8 cellular contexts compared by ENCODE assay signal in the genomic region with DNA sequence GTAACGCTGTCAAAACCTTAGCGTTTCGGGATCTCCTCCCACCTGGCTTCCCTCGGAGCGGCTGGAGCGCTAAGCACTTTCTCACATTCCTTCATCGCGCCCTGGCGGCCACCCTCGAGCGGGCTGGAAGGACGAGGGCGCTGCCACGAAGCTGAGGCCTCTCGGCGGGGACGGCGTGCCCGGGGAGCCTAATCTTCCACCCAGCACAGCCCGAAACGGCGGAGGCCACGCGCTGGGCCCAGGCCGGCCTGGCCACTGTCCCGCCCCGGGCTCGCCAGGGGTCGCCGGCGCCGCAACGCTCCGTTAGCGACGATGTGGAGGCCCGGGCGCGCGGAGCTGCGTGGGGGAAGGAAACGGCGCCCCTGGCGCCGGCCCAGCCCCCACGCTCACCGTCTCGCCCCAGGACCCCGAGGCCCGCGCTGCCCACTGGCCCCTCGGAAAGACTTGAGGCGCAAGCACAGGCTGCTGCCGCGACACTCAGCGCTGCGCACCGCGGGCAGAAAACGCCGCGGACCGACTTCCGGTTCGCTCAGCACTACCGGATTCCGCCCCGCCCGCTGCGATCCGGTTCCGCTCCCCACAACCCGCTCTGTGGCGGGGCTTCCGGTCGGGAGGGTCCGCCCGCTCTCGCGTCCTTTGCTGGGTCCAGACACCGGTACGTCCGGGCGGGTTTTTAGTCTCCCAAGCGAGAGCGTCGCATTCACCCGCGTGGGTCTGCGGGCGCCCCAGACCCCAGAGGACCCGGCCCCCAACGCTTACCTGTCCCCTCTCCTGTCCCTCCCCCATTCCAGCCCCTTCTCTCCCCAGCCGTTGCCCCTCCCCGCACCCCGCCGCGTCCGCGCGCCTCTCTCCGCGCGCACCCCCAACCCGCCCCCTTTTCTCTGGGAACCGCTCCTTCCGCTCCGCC. TPM values are rescaled to one million over a fixed set of nuclear protein-coding genes. Genes with fewer than 3 reads are reported as not detected.
A peak's percentile ranks its signal among the peaks of the same experiment; 100 is the strongest.
DNase-seq lines count a peak whose midpoint lies in the region; ATAC-seq and TF ChIP-seq lines count a peak whose summit lies in the region.

A gene with protein sequence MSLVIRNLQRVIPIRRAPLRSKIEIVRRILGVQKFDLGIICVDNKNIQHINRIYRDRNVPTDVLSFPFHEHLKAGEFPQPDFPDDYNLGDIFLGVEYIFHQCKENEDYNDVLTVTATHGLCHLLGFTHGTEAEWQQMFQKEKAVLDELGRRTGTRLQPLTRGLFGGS (plus strand): TSS at position 582 of the 907 bp plus-strand sequence. CDS start 572 bp downstream, outside the sequence.

- H3K27ac Mint-ChIP-seq in GM23338: peak within 1 kb of the TSS; percentile 95
- H3K27ac Mint-ChIP-seq in activated T-helper 2 cell treated with anti-CD3 and anti-CD28 coated beads, Interferon-gamma antibody, Interleukin-2, Interleukin-4, amounts not matched to agents 10 μg/mL and 5 μg/mL and 100 μg/mL, durations not matched to agents 14 hours and 24 hours and 36 hours: peak within 1 kb of the TSS; percentile 99
- peak within 1 kb of the TSS; percentile 91 for H3K27ac Mint-ChIP-seq in natural killer cell treated with Interleukin-12 subunit alpha and Interleukin-12 subunit beta and Interleukin-15 and Interleukin-18, amount 100 ng/mL, for 72 hours

- H2AFZ ChIP-seq in GM23338: peak within 1 kb of the TSS; percentile 80

- peaks cover 8% of the 10 kb centered on the region for H3K27me3 Mint-ChIP-seq in GM23338 (ENCODE audit: insufficient read depth, low read depth, poor library complexity)
- no peaks in the 10 kb centered on the region for H3K27me3 Mint-ChIP-seq in activated T-helper 2 cell treated with anti-CD3 and anti-CD28 coated beads, Interferon-gamma antibody, Interleukin-2, Interleukin-4, amounts not matched to agents 10 μg/mL and 5 μg/mL and 100 μg/mL, durations not matched to agents 14 hours and 24 hours and 36 hours (ENCODE audit: low read depth)
- no peaks in the 10 kb centered on the region for H3K27me3 Mint-ChIP-seq in natural killer cell treated with Interleukin-12 subunit alpha and Interleukin-12 subunit beta and Interleukin-15 and Interleukin-18, amount 100 ng/mL, for 72 hours

- TF ChIP-seq CTCF in GM23338 (conservative IDR thresholded peaks at IDR 0.05; ENCODE audit: low read depth in 2 of 2) (peak; percentile 17 to 28; a peak in 3 of 4 replicates), LNCAP (IDR thresholded peaks at IDR 0.05) (peak; percentile 30; the same call in 1 of the 2 replicates), RWPE1 (conservative IDR thresholded peaks at IDR 0.05; ENCODE audit: low read depth) (peak; percentile 35)

- H3K4me2 ChIP-seq in GM23338: peak within 1 kb of the TSS; percentile 91

- peaks cover 43% of the 10 kb centered on the region for H3K4me1 Mint-ChIP-seq in GM23338
- H3K4me1 Mint-ChIP-seq in activated T-helper 2 cell treated with anti-CD3 and anti-CD28 coated beads, Interferon-gamma antibody, Interleukin-2, Interleukin-4, amounts not matched to agents 10 μg/mL and 5 μg/mL and 100 μg/mL, durations not matched to agents 14 hours and 24 hours and 36 hours (ENCODE audit: low read depth): peaks cover 41% of the 10 kb centered on the region
- peaks cover 30 to 48% of the 10 kb centered on the region in 2 donors for H3K4me1 Mint-ChIP-seq in natural killer cell treated with Interleukin-12 subunit alpha and Interleukin-12 subunit beta and Interleukin-15 and Interleukin-18, amount 100 ng/mL, for 72 hours (ENCODE audit: low read depth in 2 of 2)

- POLR2A ChIA-PET in RWPE1 (lab: Yijun Ruan, JAX; ENCODE audit: low non-redundant PET): interaction anchor here (1.0 kb wide), 1 partner anchor 143 kb away, joined by 4 read pairs; no protein-coding TSS in a partner anchor

- peak within 1 kb of the TSS; percentile 91 for H3K4me3 Mint-ChIP-seq in GM23338
- peak within 1 kb of the TSS; percentile 98 for H3K4me3 Mint-ChIP-seq in activated T-helper 2 cell treated with anti-CD3 and anti-CD28 coated beads, Interferon-gamma antibody, Interleukin-2, Interleukin-4, amounts not matched to agents 10 μg/mL and 5 μg/mL and 100 μg/mL, durations not matched to agents 14 hours and 24 hours and 36 hours (ENCODE audit: low read depth)
- peak within 1 kb of the TSS; percentile 97 for H3K4me3 Mint-ChIP-seq in natural killer cell treated with Interleukin-12 subunit alpha and Interleukin-12 subunit beta and Interleukin-15 and Interleukin-18, amount 100 ng/mL, for 72 hours

- peaks cover 38% of the 10 kb centered on the region for H4K20me1 ChIP-seq in GM23338 (replicated peaks; ENCODE audit: insufficient read depth)

- no peaks in the 10 kb centered on the region for H3K27me3 ChIP-seq in GM23338 (ENCODE audit: insufficient read depth)

- peaks cover 37% of the 10 kb centered on the region for H3K36me3 Mint-ChIP-seq in GM23338 (ENCODE audit: low read depth)
- H3K36me3 Mint-ChIP-seq in activated T-helper 2 cell treated with anti-CD3 and anti-CD28 coated beads, Interferon-gamma antibody, Interleukin-2, Interleukin-4, amounts not matched to agents 10 μg/mL and 5 μg/mL and 100 μg/mL, durations not matched to agents 14 hours and 24 hours and 36 hours (ENCODE audit: low read depth): peaks cover 56% of the 10 kb centered on the region
- H3K36me3 Mint-ChIP-seq in natural killer cell treated with Interleukin-12 subunit alpha and Interleukin-12 subunit beta and Interleukin-15 and Interleukin-18, amount 100 ng/mL, for 72 hours: peaks cover 11% of the 10 kb centered on the region

- H3K9me2 ChIP-seq in GM23338 (ENCODE audit: insufficient read depth): no peaks in the 10 kb centered on the region

- peaks cover 30% of the 10 kb centered on the region for H3F3A ChIP-seq in GM23338 (replicated peaks; ENCODE audit: low read depth)

- no peaks in the 10 kb centered on the region for H3K9me3 Mint-ChIP-seq in GM23338
- H3K9me3 Mint-ChIP-seq in activated T-helper 2 cell treated with anti-CD3 and anti-CD28 coated beads, Interferon-gamma antibody, Interleukin-2, Interleukin-4, amounts not matched to agents 10 μg/mL and 5 μg/mL and 100 μg/mL, durations not matched to agents 14 hours and 24 hours and 36 hours: no peaks in the 10 kb centered on the region
- no peaks in the 10 kb centered on the region for H3K9me3 Mint-ChIP-seq in natural killer cell treated with Interleukin-12 subunit alpha and Interleukin-12 subunit beta and Interleukin-15 and Interleukin-18, amount 100 ng/mL, for 72 hours

- DNase-seq in EL (peak; percentile 92), GM23338 (ENCODE audit: low spot score) (peak; percentile 96), RWPE1 (ENCODE audit: low spot score) (peak; percentile 92), fibroblast of peridontal ligament (ENCODE audit: extremely low read depth) (peak; percentile 88)
- DNase-seq in activated T-helper 2 cell treated with anti-CD3 and anti-CD28 coated beads, Interferon-gamma antibody, Interleukin-2, Interleukin-4, amounts not matched to agents 10 μg/mL and 5 μg/mL and 100 μg/mL, durations not matched to agents 14 hours and 24 hours and 36 hours (ENCODE audit: low spot score): peak; percentile 85
- DNase-seq in natural killer cell treated with Interleukin-12 subunit alpha and Interleukin-12 subunit beta and Interleukin-15 and Interleukin-18, amount 100 ng/mL, for 72 hours (ENCODE audit: low spot score): peak; percentile 93
- peak; percentile 86 for DNase-seq in stimulated activated naive CD4-positive, alpha-beta T cell treated with Interleukin-2 at 50 U/mL for 16 hours (lab: John Stamatoyannopoulos, UW)

- ATAC-seq in GM23338: peak; percentile 88
- ATAC-seq in natural killer cell treated with Interleukin-12 subunit alpha and Interleukin-12 subunit beta and Interleukin-15 and Interleukin-18, amount 100 ng/mL, for 72 hours: peak; percentile 96

- intact Hi-C loops in activated T-helper 2 cell treated with anti-CD3 and anti-CD28 coated beads, Interferon-gamma antibody, Interleukin-2, Interleukin-4, amounts not matched to agents 10 μg/mL and 5 μg/mL and 100 μg/mL, durations not matched to agents 14 hours and 24 hours and 36 hours (cut with micrococcal nuclease): loop anchor here (1.0 kb wide), 3 partner anchors 10 to 57 kb away; partner anchors contain the start of gene PCNT

- peaks cover 66% of the 10 kb centered on the region for H3K79me2 ChIP-seq in GM23338 (replicated peaks; ENCODE audit: insufficient read depth)

- H3K4me3 ChIP-seq in GM23338: peak within 1 kb of the TSS; percentile 83

- H3K4me1 ChIP-seq in GM23338 (ENCODE audit: insufficient read depth): peaks cover 50% of the 10 kb centered on the region

- H3K36me3 ChIP-seq in GM23338 (ENCODE audit: insufficient read depth): peaks cover 12% of the 10 kb centered on the region

- H3K27ac ChIP-seq in GM23338 (ENCODE audit: low read depth) (peak within 1 kb of the TSS; percentile 96), RWPE1 (peak within 1 kb of the TSS; percentile 97)

- CTCF ChIA-PET in RWPE1 (lab: Yijun Ruan, JAX): interaction anchor here (0.6 kb wide), 1 partner anchor 37 kb away, joined by 3 read pairs; the partner anchor contains the start of gene C21orf58

TF ChIP-seq in GM23338, 12 proteins besides CTCF, POLR2A, EP300 and RAD21 (continues in another document):
- TF ChIP-seq ZNF114 (CRISPR knock-in tag; IDR thresholded peaks at IDR 0.05) (no peak), NANOG (IDR thresholded peaks at IDR 0.05; ENCODE audit: borderline replicate concordance) (no peak), POLR2AphosphoS5 (IDR thresholded peaks at IDR 0.05; ENCODE audit: low read depth) (peak; percentile 73), EZH2phosphoT487 (IDR thresholded peaks at IDR 0.05; ENCODE audit: unreplicated experiment) (no peak), STAT1 (IDR thresholded peaks at IDR 0.05; ENCODE audit: unreplicated experiment) (no peak)

RNA-seq across cellular contexts. Expression of the gene that starts here (rescaled TPM):
- total RNA-seq in GM23338 (2014; rRNA removed; shearing (Covaris generic)): 31.8 and 33.0 TPM in 2 replicates
- polyA plus RNA-seq in GM23338 (2016; fragmentation: Nextera tagmentation; extraction: Ambion mirVana): 28.1 and 34.0 TPM in 2 replicates
- 14.4 and 15.3 TPM in 2 replicates for total RNA-seq in activated T-helper 2 cell treated with anti-CD3 and anti-CD28 coated beads, Interferon-gamma antibody, Interleukin-2, Interleukin-4, amounts not matched to agents 10 μg/mL and 5 μg/mL and 100 μg/mL, durations not matched to agents 14 hours and 24 hours and 36 hours
- 10 to 100 TPM in 1 of 2 donors, 1 to 10 TPM in 1; 8.1 to 10.9 TPM for total RNA-seq in natural killer cell treated with Interleukin-12 subunit alpha and Interleukin-12 subunit beta and Interleukin-15 and Interleukin-18, amount 100 ng/mL, for 72 hours

Comparison
In these comparisons a context has a peak if more than half of its experiments do, and no peak if none do; other contexts are left out.
1. Peak in every context shown above with its lines: DNase-seq, ATAC-seq, H3K4me3 ChIP-seq and H3K27ac ChIP-seq.